ENCODE assay signal across 18 cellular contexts in the genomic region with DNA sequence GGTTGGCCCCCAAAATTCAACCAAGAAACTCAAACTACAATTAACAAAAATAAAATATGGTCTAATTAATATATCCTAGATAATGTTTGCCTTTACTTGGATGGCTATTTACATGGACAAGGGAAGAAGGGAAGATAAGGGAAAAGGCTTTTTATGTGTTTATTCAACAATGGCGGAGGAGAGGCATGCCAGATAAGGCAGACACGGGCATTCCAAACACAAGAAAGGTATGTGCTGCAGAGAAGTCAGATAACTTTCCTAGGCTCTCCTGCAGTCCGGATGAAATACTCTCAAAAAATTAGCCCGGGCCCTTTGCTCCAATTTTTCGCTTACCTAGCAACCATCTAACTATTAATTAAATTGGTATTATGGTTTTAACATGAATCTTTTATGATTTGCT. TPM values are rescaled to one million over a fixed set of nuclear protein-coding genes. Genes with fewer than 3 reads are reported as not detected.
DNase-seq lines count a peak whose midpoint lies in the region; ATAC-seq, FAIRE-seq and TF ChIP-seq lines count a peak whose summit lies in the region.
"Had no signal": no experiment of that assay in that cellular context is flagged by ENCODE, and none has a peak within 500 bp of the region (broad histone marks: within the 10 kb centered on the region; RNA-seq: fewer than 3 reads in every experiment).

No MANE protein-coding gene starts in this region.

- peak overlapping the region; percentile 49 for H3K4me2 ChIP-seq in hepatocyte

- H3K79me2 ChIP-seq in hepatocyte = no peaks in the 10 kb centered on the region

- H3K36me3 ChIP-seq in hepatocyte (replicated peaks; ENCODE audit: insufficient read depth, low read depth) = no peaks in the 10 kb centered on the region
- H3K36me3 ChIP-seq: BE2C had no signal

- H3K27me3 Mint-ChIP-seq in progenitor cell of endocrine pancreas = no peaks in the 10 kb centered on the region
- H3K27me3 Mint-ChIP-seq in stimulated activated memory B cell treated with anti-CD40 and anti-IgM and Interleukin-4, amounts not matched to agents 10 μg/mL and 1 μg/mL and 100 μg/mL, for 72 hours = peaks cover 9% of the 10 kb centered on the region
- H3K27me3 Mint-ChIP-seq: CD4-positive, CD25-positive, alpha-beta regulatory T cell had no signal

- H3K4me3 ChIP-seq in hepatocyte = no peak overlapping the region

- DNase-seq in D341Med (ENCODE audit: low spot score) (peak; percentile 12), hepatocyte (ENCODE audit: low spot score) (no peak), progenitor cell of endocrine pancreas (ENCODE audit: low spot score, unreplicated experiment) (no peak), HTR-8/SVneo (ENCODE audit: insufficient read length, low spot score) (no peak), SHP77 treated with DMSO at 0.1 percent for 48 hours (lab: John Stamatoyannopoulos, UW) (no peak)
- DNase-seq: ACHN; BE2C; C1 segment of cervical spinal cord; CD4-positive, CD25-positive, alpha-beta regulatory T cell; CD8-positive, alpha-beta memory T cell; COR-L47; DMS79 treated with DMSO at 0.1 percent for 48 hours; GF-D8; H9 had no signal

- no peak overlapping the region for H3K4me3 Mint-ChIP-seq in progenitor cell of endocrine pancreas (ENCODE audit: low read depth)
- no peak overlapping the region for H3K4me3 Mint-ChIP-seq in stimulated activated memory B cell treated with anti-CD40 and anti-IgM and Interleukin-4, amounts not matched to agents 10 μg/mL and 1 μg/mL and 100 μg/mL, for 72 hours
- H3K4me3 Mint-ChIP-seq: CD4-positive, CD25-positive, alpha-beta regulatory T cell; CD8-positive, alpha-beta memory T cell; H9 had no signal

- no peaks in the 10 kb centered on the region for H3K27me3 ChIP-seq in hepatocyte
- H3K27me3 ChIP-seq: BE2C had no signal

- peak overlapping the region; percentile 64 for H3K27ac ChIP-seq in VCaP
- peak overlapping the region; percentile 82 for H3K27ac ChIP-seq in hepatocyte

- no peak overlapping the region for H2AFZ ChIP-seq in hepatocyte

- no peaks in the 10 kb centered on the region for H3K9me2 ChIP-seq in hepatocyte (replicated peaks; ENCODE audit: insufficient read depth)

- 44% methylated on average over 5 of the region's 5 CpGs for WGBS in hepatocyte (ENCODE audit: low lambda C conversion rate, missing lambda C conversion rate)

- no peaks in the 10 kb centered on the region for H3K9me3 ChIP-seq in hepatocyte (ENCODE audit: low read depth)
- H3K9me3 ChIP-seq: BE2C had no signal

- FAIRE-seq in HTR-8/SVneo (lab: Jason Lieb, UNC) = no peak
- FAIRE-seq: A204.1, H1 had no signal

- peaks cover 29% of the 10 kb centered on the region for H3K4me1 Mint-ChIP-seq in progenitor cell of endocrine pancreas (ENCODE audit: low read depth)
- H3K4me1 Mint-ChIP-seq in stimulated activated memory B cell treated with anti-CD40 and anti-IgM and Interleukin-4, amounts not matched to agents 10 μg/mL and 1 μg/mL and 100 μg/mL, for 72 hours = no peaks in the 10 kb centered on the region
- H3K4me1 Mint-ChIP-seq: CD4-positive, CD25-positive, alpha-beta regulatory T cell; CD8-positive, alpha-beta memory T cell had no signal

- H3K4me1 ChIP-seq in hepatocyte (ENCODE audit: insufficient read depth) = peaks cover 17% of the 10 kb centered on the region
- H3K4me1 ChIP-seq: BE2C had no signal

- peak overlapping the region; percentile 82 for H3K27ac Mint-ChIP-seq in progenitor cell of endocrine pancreas
- no peak overlapping the region for H3K27ac Mint-ChIP-seq in stimulated activated memory B cell treated with anti-CD40 and anti-IgM and Interleukin-4, amounts not matched to agents 10 μg/mL and 1 μg/mL and 100 μg/mL, for 72 hours
- H3K27ac Mint-ChIP-seq: CD4-positive, CD25-positive, alpha-beta regulatory T cell; CD8-positive, alpha-beta memory T cell; H9 had no signal

- TF ChIP-seq CTCF in VCaP (conservative IDR thresholded peaks at IDR 0.05) = no peak
- no peak for TF ChIP-seq CTCF in hepatocyte (IDR thresholded peaks at IDR 0.05; ENCODE audit: poor library complexity)
- TF ChIP-seq CTCF in progenitor cell of endocrine pancreas (IDR thresholded peaks at IDR 0.05; ENCODE audit: unreplicated experiment) = no peak

- ATAC-seq in stimulated activated memory B cell treated with anti-CD40 and anti-IgM and Interleukin-4, amounts not matched to agents 10 μg/mL and 1 μg/mL and 100 μg/mL, for 72 hours = no peak

- peaks cover 2% of the 10 kb centered on the region for H3K36me3 Mint-ChIP-seq in progenitor cell of endocrine pancreas (ENCODE audit: insufficient read depth)
- H3K36me3 Mint-ChIP-seq in stimulated activated memory B cell treated with anti-CD40 and anti-IgM and Interleukin-4, amounts not matched to agents 10 μg/mL and 1 μg/mL and 100 μg/mL, for 72 hours = no peaks in the 10 kb centered on the region
- H3K36me3 Mint-ChIP-seq: CD4-positive, CD25-positive, alpha-beta regulatory T cell; CD8-positive, alpha-beta memory T cell had no signal

- no peaks in the 10 kb centered on the region for H4K20me1 ChIP-seq in hepatocyte (ENCODE audit: insufficient read depth, poor library complexity, severe bottlenecking)

- peaks cover 9% of the 10 kb centered on the region for H3K9me3 Mint-ChIP-seq in progenitor cell of endocrine pancreas (ENCODE audit: low read depth)
- H3K9me3 Mint-ChIP-seq in stimulated activated memory B cell treated with anti-CD40 and anti-IgM and Interleukin-4, amounts not matched to agents 10 μg/mL and 1 μg/mL and 100 μg/mL, for 72 hours = no peaks in the 10 kb centered on the region
- H3K9me3 Mint-ChIP-seq: CD8-positive, alpha-beta memory T cell; H9 had no signal

RNA-seq across cellular contexts. Expression of gene TTR, which starts 5.1 kb away (rescaled TPM):
- total RNA-seq in hepatocyte (2,638 and 3,184 TPM in 2 replicates), progenitor cell of endocrine pancreas (150 and 157 TPM in 2 replicates)
- polyA plus RNA-seq in hepatocyte = 3,342 and 4,943 TPM in 2 replicates
- total RNA-seq: CD4-positive, CD25-positive, alpha-beta regulatory T cell; CD8-positive, alpha-beta memory T cell; H1; H9 had no signal
- polyA plus RNA-seq: CD4-positive, CD25-positive, alpha-beta regulatory T cell; CD8-positive, alpha-beta memory T cell; H1 had no signal

Comparison
In these comparisons a context has a peak if more than half of its experiments do, and no peak if none do; other contexts are left out.
1. RNA of gene TTR, which starts 5.1 kb away (total RNA-seq): 2,638 to 3,184 TPM in hepatocyte; 150 to 157 TPM in progenitor cell of endocrine pancreas; every median in the first group is over 10 times any median in the second.